10 cellular contexts compared by ENCODE assay signal in the genomic region with DNA sequence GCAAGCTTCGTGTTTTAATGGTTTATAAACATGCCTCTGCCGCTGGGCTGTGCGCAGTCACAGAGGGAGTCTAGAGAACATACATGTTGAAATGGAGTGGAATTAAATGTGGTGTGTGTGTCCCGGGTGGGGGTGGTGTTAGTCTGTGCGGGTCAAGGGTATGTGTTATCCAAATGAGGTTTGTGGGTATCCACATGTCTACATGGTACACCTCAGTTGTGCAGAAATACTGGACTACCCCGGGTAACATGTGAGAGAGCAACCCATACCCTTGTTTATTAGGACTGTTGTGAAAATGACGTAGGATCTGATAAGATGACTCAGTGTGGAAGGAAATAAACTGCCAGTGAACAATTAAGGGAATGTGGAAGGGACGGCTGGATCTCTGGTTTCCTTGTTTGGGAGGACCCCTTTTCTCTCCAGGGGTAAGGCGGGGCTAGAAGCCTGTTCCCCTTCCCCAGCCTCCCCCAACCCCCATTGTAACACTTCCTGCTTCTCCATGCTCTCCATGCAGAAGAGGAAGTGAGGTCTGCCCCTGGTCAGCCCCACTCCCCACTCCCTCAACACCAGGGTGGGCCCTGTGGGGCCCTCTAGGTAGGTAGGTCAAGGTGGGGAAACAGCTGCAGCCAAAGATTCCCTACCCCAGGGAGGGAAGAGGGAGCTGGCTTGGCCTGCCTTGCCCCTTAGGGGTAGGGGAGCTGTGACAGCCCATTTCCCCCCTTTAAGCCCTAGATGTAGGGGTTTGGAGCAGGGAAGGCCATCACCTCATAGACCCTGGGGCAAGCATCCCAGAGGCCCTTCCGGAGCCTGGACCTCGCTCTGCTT. TPM values are rescaled to one million over a fixed set of nuclear protein-coding genes. Genes with fewer than 3 reads are reported as not detected.
DNase-seq lines count a peak whose midpoint lies in the region; ATAC-seq, FAIRE-seq and TF ChIP-seq lines count a peak whose summit lies in the region.
"Had no signal": no experiment of that assay in that cellular context is flagged by ENCODE, and none has a peak within 500 bp of the region (broad histone marks: within the 10 kb centered on the region; RNA-seq: fewer than 3 reads in every experiment).

No MANE protein-coding gene starts in this region.

- dilution Hi-C loops in endothelial cell of umbilical vein (cut with MboI; ENCODE audit: extremely low pct_ligation_motif_present, low sequenced_read_pairs), result no loop called here

- peak overlapping the region; percentile 29 for H3K27ac ChIP-seq in Panc1 (ENCODE audit: low read length)
- H3K27ac ChIP-seq in endothelial cell of umbilical vein (ENCODE audit: insufficient read depth, low read depth, low read length), result peak overlapping the region; percentile 90
- H3K27ac ChIP-seq in pancreas, result no peak overlapping the region
- peak overlapping the region in 1 of 4 donors; percentile 83 for H3K27ac ChIP-seq in tibial nerve
- H3K27ac ChIP-seq: cardiac muscle cell had no signal

- 81% methylated on average over 11 of the region's 11 CpGs for WGBS in pancreas, 2 donors
- 72 to 82% methylated on average over 10 to 11 of the region's 11 CpGs for WGBS in tibial nerve, 2 donors

- peak; percentile 99 for FAIRE-seq in endothelial cell of umbilical vein (lab: Jason Lieb, UNC)
- no peak for FAIRE-seq in pancreas (lab: Jason Lieb, UNC)

- H3K4me1 ChIP-seq in Panc1 (ENCODE audit: control insufficient read depth, insufficient read depth, low read length), result peaks cover 7% of the 10 kb centered on the region; the same call in 1 of the 2 replicates
- peaks cover 14% of the 10 kb centered on the region for H3K4me1 ChIP-seq in endothelial cell of umbilical vein (ENCODE audit: control insufficient read depth, extremely low read depth, insufficient read depth, low read length)
- H3K4me1 ChIP-seq in pancreas, result no peaks in the 10 kb centered on the region
- H3K4me1 ChIP-seq in tibial nerve, result peaks cover 0 to 10% (median 0%) of the 10 kb centered on the region in 4 donors

- BruUV-seq in Panc1 (replicated peaks; lab: Mats Ljungman, UMichigan), result no TSS peak
- BruUV-seq in endothelial cell of umbilical vein (replicated peaks; lab: Mats Ljungman, UMichigan), result TSS peak; percentile 87

- no peaks in the 10 kb centered on the region for H3K9me1 ChIP-seq in endothelial cell of umbilical vein (replicated peaks; ENCODE audit: control insufficient read depth, extremely low read depth, insufficient read depth, low read length)

- POLR2A ChIA-PET in Panc1 (lab: Charles Lee) (no interaction called here), endothelial cell of umbilical vein (lab: Charles Lee) (interaction anchor here (0.6 kb wide), 1 partner anchor 23 kb away, joined by 3 read pairs; no protein-coding TSS in a partner anchor)

- CTCF ChIA-PET in Panc1 (lab: Charles Lee), result no interaction called here
- CTCF ChIA-PET in endothelial cell of umbilical vein (lab: Charles Lee), result interaction anchor here (0.6 to 1.3 kb wide), 4 partner anchors 22 to 221 kb away, joined by 3 to 4 read pairs (median 3); a partner anchor contains a TSS

- peak; percentile 81 for DNase-seq in EH (ENCODE audit: low read depth)
- DNase-seq in Panc1 (ENCODE audit: low read depth, low spot score), result no peak
- peak; percentile 88 for DNase-seq in endothelial cell of umbilical vein (ENCODE audit: low read depth, low spot score)
- peak in 2 of 6 donors; percentile 20 to 41 for DNase-seq in pancreas
- DNase-seq in NCI-H1930 (lab: John Stamatoyannopoulos, UW), result no peak
- no peak for DNase-seq in tibial nerve (ENCODE audit: low spot score in 2 of 2)
- no peak for DNase-seq in stimulated activated CD8-positive, alpha-beta memory T cell treated with anti-CD3 and anti-CD28 coated beads, Interleukin-4, amount 100 ng/mL, for 48 hours
- DNase-seq: naive B cell had no signal

- TF ChIP-seq POLR2A in endothelial cell of umbilical vein (IDR thresholded peaks at IDR 0.05; ENCODE audit: low read depth, low read length) (peak; percentile 24), tibial nerve (IDR thresholded peaks at IDR 0.05) (no peak)

- no peaks in the 10 kb centered on the region for H4K20me1 ChIP-seq in endothelial cell of umbilical vein (replicated peaks; ENCODE audit: control insufficient read depth, extremely low read depth, insufficient read depth, low read length)

- ATAC-seq in Panc1, result no peak
- ATAC-seq in pancreas, result peak in 3 of 4 donors; percentile 45 to 63 (median 53)
- no peak for ATAC-seq in GM21423 (IDR thresholded peaks at IDR 0.05; ENCODE audit: unreplicated experiment)

- H3K4me3 ChIP-seq in Panc1 (ENCODE audit: low read depth in 2 of 2, low read length in 2 of 2), result no peak overlapping the region
- H3K4me3 ChIP-seq in endothelial cell of umbilical vein (replicated peaks in 1 of 3; ENCODE audit: insufficient read depth in 1 of 3, low read depth in 1 of 3, low read length in 3 of 3), result no peak overlapping the region
- H3K4me3 ChIP-seq in pancreas, result no peak overlapping the region
- peak overlapping the region in 1 of 4 donors; percentile 23 for H3K4me3 ChIP-seq in tibial nerve
- H3K4me3 ChIP-seq: cardiac muscle cell had no signal

- no peaks in the 10 kb centered on the region for H3K27me3 ChIP-seq in Panc1 (ENCODE audit: control insufficient read depth, insufficient read depth, low read length)
- no peaks in the 10 kb centered on the region for H3K27me3 ChIP-seq in endothelial cell of umbilical vein (ENCODE audit: control insufficient read depth in 2 of 2, insufficient read depth in 2 of 2, low read length in 2 of 2)
- H3K27me3 ChIP-seq in pancreas, result no peaks in the 10 kb centered on the region
- H3K27me3 ChIP-seq in tibial nerve, result no peaks in the 10 kb centered on the region
- H3K27me3 ChIP-seq: cardiac muscle cell had no signal

- no peak overlapping the region for H3K9ac ChIP-seq in endothelial cell of umbilical vein (replicated peaks; ENCODE audit: extremely low read depth, insufficient read depth, low read length)

- H2AFZ ChIP-seq in endothelial cell of umbilical vein (ENCODE audit: low read depth, low read length), result peak overlapping the region; percentile 30

- H3K4me2 ChIP-seq in endothelial cell of umbilical vein (ENCODE audit: insufficient read depth, low read length), result peak overlapping the region; percentile 6

- TF ChIP-seq EP300 in tibial nerve (IDR thresholded peaks at IDR 0.05), result no peak

- TF ChIP-seq CTCF in Panc1 (IDR thresholded peaks at IDR 0.05), result no peak
- no peak for TF ChIP-seq CTCF in endothelial cell of umbilical vein (IDR thresholded peaks at IDR 0.05; ENCODE audit: extremely low read depth in 1 of 2, insufficient read depth in 1 of 2, low read depth in 1 of 2, low read length in 2 of 2)
- TF ChIP-seq CTCF in pancreas (IDR thresholded peaks at IDR 0.05), result no peak
- no peak for TF ChIP-seq CTCF in tibial nerve (IDR thresholded peaks at IDR 0.05)

- in situ Hi-C loops in Panc1 (cut with HindIII; ENCODE audit: low pct_unique_long_range_greater_than_20kb, low sequenced_read_pairs), result no loop called here

- H3K79me2 ChIP-seq in endothelial cell of umbilical vein (ENCODE audit: control insufficient read depth, insufficient read depth, low read length), result no peaks in the 10 kb centered on the region

- no peaks in the 10 kb centered on the region for H3K36me3 ChIP-seq in Panc1 (ENCODE audit: control insufficient read depth, insufficient read depth, low read length)
- H3K36me3 ChIP-seq in endothelial cell of umbilical vein (ENCODE audit: control insufficient read depth in 2 of 2, extremely low read depth in 1 of 2, insufficient read depth in 2 of 2, low read length in 2 of 2), result no peaks in the 10 kb centered on the region
- no peaks in the 10 kb centered on the region for H3K36me3 ChIP-seq in pancreas
- no peaks in the 10 kb centered on the region for H3K36me3 ChIP-seq in tibial nerve
- H3K36me3 ChIP-seq: cardiac muscle cell had no signal

- H3K9me3 ChIP-seq in Panc1 (ENCODE audit: control insufficient read depth, insufficient read depth, low read depth, low read length) (no peaks in the 10 kb centered on the region), endothelial cell of umbilical vein (replicated peaks; ENCODE audit: control insufficient read depth, insufficient read depth, low read length) (no peaks in the 10 kb centered on the region), pancreas (no peaks in the 10 kb centered on the region), tibial nerve (no peaks in the 10 kb centered on the region)

- intact Hi-C loops in Panc1 (cut with micrococcal nuclease; ENCODE audit: unreplicated experiment) (no loop called here), endothelial cell of umbilical vein (cut with micrococcal nuclease) (loop anchor here (2.0 to 10.0 kb wide), 3 partner anchors 22 to 278 kb away; a partner anchor contains a TSS), pancreas (cut with DNase I) (no loop called here)

RNA-seq across cellular contexts. Expression of a gene that starts 0.7 kb away (rescaled TPM):
- not detected for total RNA-seq in Panc1 (2021; ENCODE audit: unreplicated experiment)
- not detected for polyA plus RNA-seq in Panc1 (2012; ENCODE audit: insufficient read length)
- not detected in 2 replicates for total RNA-seq in endothelial cell of umbilical vein
- not detected in 2 replicates for polyA plus RNA-seq in endothelial cell of umbilical vein
- polyA plus RNA-seq in endothelial cell of umbilical vein (2011; cell fraction: cytosol; rRNA removed), result not detected in 2 replicates
- polyA plus RNA-seq in endothelial cell of umbilical vein (2011; cell fraction: nucleus; rRNA removed), result 0.10 and 0.53 TPM in 2 replicates
- not detected in 2 replicates for polyA plus RNA-seq in endothelial cell of umbilical vein (2012)
- polyA minus RNA-seq in endothelial cell of umbilical vein, result not detected in 2 replicates
- not detected for polyA minus RNA-seq in endothelial cell of umbilical vein (2011; cell fraction: cytosol; rRNA and poly(A)+ RNA removed)
- not detected in 2 replicates for polyA minus RNA-seq in endothelial cell of umbilical vein (2011; cell fraction: nucleus; rRNA and poly(A)+ RNA removed)
- total RNA-seq in pancreas, result 1 to 10 TPM in 5 of 6 donors, under 1 TPM in 1; 0.39 to 3.2 (median 1.4) TPM
- 1 to 10 TPM in 1 of 2 donors, under 1 TPM in 1; 0.46 to 4.3 TPM for polyA plus RNA-seq in pancreas
- total RNA-seq in tibial nerve, result not detected
- total RNA-seq: cardiac muscle cell had no signal

RNA-seq across cellular contexts. Expression of a gene that starts 22.2 kb away (rescaled TPM):
- total RNA-seq in Panc1 (2021; ENCODE audit: unreplicated experiment), result 93.1 TPM
- 78.4 TPM for polyA plus RNA-seq in Panc1 (2012; ENCODE audit: insufficient read length)
- 18.5 and 27.9 TPM in 2 replicates for total RNA-seq in endothelial cell of umbilical vein
- polyA plus RNA-seq in endothelial cell of umbilical vein, result 48.3 and 52.0 TPM in 2 replicates
- 54.1 and 70.7 TPM in 2 replicates for polyA plus RNA-seq in endothelial cell of umbilical vein (2011; cell fraction: cytosol; rRNA removed)
- polyA plus RNA-seq in endothelial cell of umbilical vein (2011; cell fraction: nucleus; rRNA removed), result 25.9 and 33.8 TPM in 2 replicates
- 126 and 137 TPM in 2 replicates for polyA plus RNA-seq in endothelial cell of umbilical vein (2012)
- polyA minus RNA-seq in endothelial cell of umbilical vein, result 33.8 and 34.9 TPM in 2 replicates
- 57.1 TPM for polyA minus RNA-seq in endothelial cell of umbilical vein (2011; cell fraction: cytosol; rRNA and poly(A)+ RNA removed)
- 5.3 and 6.4 TPM in 2 replicates for polyA minus RNA-seq in endothelial cell of umbilical vein (2011; cell fraction: nucleus; rRNA and poly(A)+ RNA removed)
- total RNA-seq in pancreas, result 10 to 100 TPM; 13.9 to 29.0 (median 19.1) TPM
- 10 to 100 TPM; 37.2 to 58.1 TPM for polyA plus RNA-seq in pancreas
- total RNA-seq in tibial nerve, result 100 to 1,000 TPM in 1 of 4 donors, 10 to 100 TPM in 3; 37.2 to 134 (median 79.7) TPM

RNA-seq across cellular contexts. Expression of a gene that starts 51.0 kb away (rescaled TPM):
- not detected for total RNA-seq in Panc1 (2021; ENCODE audit: unreplicated experiment)
- not detected for polyA plus RNA-seq in Panc1 (2012; ENCODE audit: insufficient read length)
- total RNA-seq in endothelial cell of umbilical vein, result 0.51 and 1.6 TPM in 2 replicates
- polyA plus RNA-seq in endothelial cell of umbilical vein, result 0.21 and 0.25 TPM in 2 replicates
- 0.19 and 0.32 TPM in 2 replicates for polyA plus RNA-seq in endothelial cell of umbilical vein (2011; cell fraction: cytosol; rRNA removed)
- 0.22 and 0.24 TPM in 2 replicates for polyA plus RNA-seq in endothelial cell of umbilical vein (2011; cell fraction: nucleus; rRNA removed)
- polyA plus RNA-seq in endothelial cell of umbilical vein (2012), result not detected in 2 replicates
- polyA minus RNA-seq in endothelial cell of umbilical vein, result 0.15 and 0.28 TPM in 2 replicates
- not detected for polyA minus RNA-seq in endothelial cell of umbilical vein (2011; cell fraction: cytosol; rRNA and poly(A)+ RNA removed)
- 0.24 TPM in 1 of 2 replicates, not detected in the other for polyA minus RNA-seq in endothelial cell of umbilical vein (2011; cell fraction: nucleus; rRNA and poly(A)+ RNA removed)
- 1 to 10 TPM in 3 of 6 donors, under 1 TPM in 3; 0.42 to 4.5 (median 1.1) TPM for total RNA-seq in pancreas
- polyA plus RNA-seq in pancreas, result 1 to 10 TPM; 3.0 to 3.8 TPM
- total RNA-seq in tibial nerve, result 1 to 10 TPM; 1.1 to 9.2 (median 2.8) TPM
- polyA plus RNA-seq: cardiac muscle cell had no signal

Comparison
In these comparisons a context has a peak if more than half of its experiments do, and no peak if none do; other contexts are left out.
1. DNase-seq: peak in EH (single experiment) and endothelial cell of umbilical vein (single experiment); none in Panc1 (single experiment), NCI-H1930 (0 of 2), tibial nerve (0 of 2) and stimulated activated CD8-positive, alpha-beta memory T cell treated with anti-CD3 and anti-CD28 coated beads, Interleukin-4, amount 100 ng/mL, for 48 hours (single experiment).
2. ATAC-seq: peak in pancreas (3 of 4); none in Panc1 (single experiment) and GM21423 (single experiment).
3. H3K27ac ChIP-seq: peak in Panc1 (single experiment) and endothelial cell of umbilical vein (single experiment); none in pancreas (0 of 4).